23 cellular contexts compared by ENCODE assay signal in genomic region chr2:9069496-9069991, GRCh38.
"Had no signal": no experiment of that assay in that cellular context is flagged by ENCODE, and none has a peak within 500 bp of the region (broad histone marks: within the 10 kb centered on the region; RNA-seq: fewer than 3 reads in every experiment).

No MANE protein-coding gene starts in this region.

- DNase-seq: activated CD4-positive, alpha-beta memory T cell treated with anti-CD3 and anti-CD28 coated beads for 36 hours; activated CD4-positive, alpha-beta T cell treated with anti-CD3 and anti-CD28 coated beads for 48 hours; activated effector memory CD4-positive, alpha-beta T cell treated with Interleukin-2 at 50 U/mL for 16 hours; activated naive CD4-positive, alpha-beta T cell treated with anti-CD3 and anti-CD28 coated beads, Interleukin-2, amount 10 ng/mL, durations not matched to agents 7 days and 5 days; activated T-cell treated with anti-CD3 and anti-CD28 coated beads, Interleukin-2, amount 50 U/mL, for 72 hours; amygdala; dermis blood vessel endothelial cell; effector CD8-positive, alpha-beta T cell; glutamatergic neuron; left ventricle myocardium superior; ovary; psoas muscle; stimulated activated CD4-positive, alpha-beta T cell treated with anti-CD3 and anti-CD28 coated beads, Interleukin-12 subunit alpha, Interleukin-12 subunit beta, amount 100 ng/mL, for 4 hours; stimulated activated CD4-positive, alpha-beta T cell treated with anti-CD3 and anti-CD28 coated beads, Interleukin-4, amount 100 ng/mL, for 4 hours; stimulated activated naive CD8-positive, alpha-beta T cell treated with anti-CD3 and anti-CD28 coated beads, Interleukin-15, Interleukin-2, amounts not matched to agents 100 U/mL and 50 U/mL, for 24 hours; T-helper 17 cell; upper lobe of right lung had no signal

- H3K9me3 ChIP-seq: ovary, upper lobe of right lung had no signal

- H3K79me2 ChIP-seq: hepatocyte had no signal

- H3K4me3 ChIP-seq: cardiac muscle cell, hepatocyte, ovary, psoas muscle, right atrium auricular region, upper lobe of right lung had no signal

- H3K27ac ChIP-seq: cardiac muscle cell, hepatocyte, neutrophil, ovary, psoas muscle, right atrium auricular region, upper lobe of right lung had no signal

- H2AFZ ChIP-seq: hepatocyte had no signal

- H3K27ac Mint-ChIP-seq: activated CD4-positive, alpha-beta memory T cell treated with anti-CD3 and anti-CD28 coated beads for 36 hours; activated naive CD4-positive, alpha-beta T cell treated with anti-CD3 and anti-CD28 coated beads, Interleukin-2, amount 10 ng/mL, durations not matched to agents 7 days and 5 days; activated T-cell treated with anti-CD3 and anti-CD28 coated beads, Interleukin-2, amount 50 U/mL, for 72 hours; nephron; T-helper 17 cell had no signal

- H3K4me2 ChIP-seq: hepatocyte had no signal

- H3K27me3 ChIP-seq: cardiac muscle cell, hepatocyte, neutrophil, ovary, right atrium auricular region, upper lobe of right lung had no signal

- H3K4me1 ChIP-seq: psoas muscle, right atrium auricular region, upper lobe of right lung had no signal

- H3K36me3 ChIP-seq: cardiac muscle cell, neutrophil, ovary, right atrium auricular region, upper lobe of right lung had no signal

- H3K4me3 Mint-ChIP-seq: activated CD4-positive, alpha-beta memory T cell treated with anti-CD3 and anti-CD28 coated beads for 36 hours; activated naive CD4-positive, alpha-beta T cell treated with anti-CD3 and anti-CD28 coated beads, Interleukin-2, amount 10 ng/mL, durations not matched to agents 7 days and 5 days; activated T-cell treated with anti-CD3 and anti-CD28 coated beads, Interleukin-2, amount 50 U/mL, for 72 hours; nephron; T-helper 17 cell had no signal

- H3K36me3 Mint-ChIP-seq: activated CD4-positive, alpha-beta memory T cell treated with anti-CD3 and anti-CD28 coated beads for 36 hours; activated naive CD4-positive, alpha-beta T cell treated with anti-CD3 and anti-CD28 coated beads, Interleukin-2, amount 10 ng/mL, durations not matched to agents 7 days and 5 days had no signal

- FAIRE-seq: frontal cortex had no signal

- H3K4me1 Mint-ChIP-seq: activated naive CD4-positive, alpha-beta T cell treated with anti-CD3 and anti-CD28 coated beads, Interleukin-2, amount 10 ng/mL, durations not matched to agents 7 days and 5 days; nephron; T-helper 17 cell had no signal
